Comparison of ENCODE assay signal across 9 cellular contexts in genomic region chr13:113393226-113393571, GRCh38. TPM values are rescaled to one million over a fixed set of nuclear protein-coding genes. Genes with fewer than 3 reads are reported as not detected.
DNase-seq lines count a peak whose midpoint lies in the region; ATAC-seq and TF ChIP-seq lines count a peak whose summit lies in the region.
"Had no signal": no experiment of that assay in that cellular context is flagged by ENCODE, and none has a peak within 500 bp of the region (broad histone marks: within the 10 kb centered on the region; RNA-seq: fewer than 3 reads in every experiment).

No MANE protein-coding gene starts in this region.

- intact Hi-C loops in prostate gland (cut with DNase I): loop anchor here (5.0 to 10.0 kb wide), 3 partner anchors 59 to 448 kb away; partner anchors contain the start of gene ADPRHL1
- intact Hi-C loops in uterus (cut with DNase I; ENCODE audit: low total_unique reads): no loop called here

- WGBS in prostate gland: 83% methylated on average over 13 of the region's 13 CpGs

- TF ChIP-seq CTCF in fibroblast of mammary gland (conservative IDR thresholded peaks at IDR 0.05; ENCODE audit: control insufficient read depth, insufficient read depth, low read depth, low read length): no peak
- no peak for TF ChIP-seq CTCF in prostate gland (IDR thresholded peaks at IDR 0.05)
- no peak for TF ChIP-seq CTCF in uterus (IDR thresholded peaks at IDR 0.05)
- TF ChIP-seq CTCF in GM10248 (IDR thresholded peaks at IDR 0.05; ENCODE audit: control extremely low read depth, extremely low read depth, low read depth, missing control alignments): no peak

- H3K27ac ChIP-seq in prostate gland: no peak overlapping the region
- H3K27ac ChIP-seq in uterus: no peak overlapping the region

- ATAC-seq in GM18867 (IDR thresholded peaks at IDR 0.05; ENCODE audit: unreplicated experiment): peak; percentile 4
- no peak for ATAC-seq in HG03571 (IDR thresholded peaks at IDR 0.05; ENCODE audit: unreplicated experiment)

- no peaks in the 10 kb centered on the region for H3K27me3 ChIP-seq in prostate gland (replicated peaks; ENCODE audit: insufficient read depth)
- no peaks in the 10 kb centered on the region for H3K27me3 ChIP-seq in uterus

- CTCF ChIA-PET in GM10248 (lab: Yijun Ruan, JAX): interaction anchor here (1.1 to 6.5 kb wide), 2 partner anchors 450 to 456 kb away, joined by 6 to 48 read pairs; no protein-coding TSS in a partner anchor

- H3K9me3 ChIP-seq in prostate gland: no peaks in the 10 kb centered on the region
- no peaks in the 10 kb centered on the region for H3K9me3 ChIP-seq in uterus

- H3K4me1 ChIP-seq in prostate gland (replicated peaks): no peaks in the 10 kb centered on the region
- no peaks in the 10 kb centered on the region for H3K4me1 ChIP-seq in uterus

- H3K36me3 ChIP-seq in prostate gland (no peaks in the 10 kb centered on the region), uterus (no peaks in the 10 kb centered on the region)

- no peak for TF ChIP-seq POLR2A in prostate gland (IDR thresholded peaks at IDR 0.05)
- TF ChIP-seq POLR2A in uterus (IDR thresholded peaks at IDR 0.05): no peak

- H3K4me3 ChIP-seq in fibroblast of mammary gland (ENCODE audit: control insufficient read depth, low read depth, low read length) (peak overlapping the region; percentile 78), prostate gland (peak overlapping the region; percentile 51 to 65), uterus (peak overlapping the region in 1 of 2 donors; percentile 54)

- DNase-seq in RKO (ENCODE audit: low spot score): peak; percentile 30
- DNase-seq in fibroblast of mammary gland (ENCODE audit: low read depth): no peak
- no peak for DNase-seq in prostate gland (ENCODE audit: low spot score)
- DNase-seq in uterus: no peak
- no peak for DNase-seq in OCI-M2 (lab: John Stamatoyannopoulos, UW; ENCODE audit: unreplicated experiment)
- no peak for DNase-seq in GM10248 (ENCODE audit: extremely low spot score)

- POLR2A ChIA-PET in GM10248 (lab: Yijun Ruan, JAX): no interaction called here

RNA-seq across cellular contexts. Expression of gene GRTP1, which starts 29.3 kb away (rescaled TPM):
- total RNA-seq in prostate gland (10 to 100 TPM; 23.5 to 43.1 TPM), uterus (10 to 100 TPM in 2 of 4 donors, 1 to 10 TPM in 2; 3.2 to 17.9 (median 7.5) TPM)
- total RNA-seq: LHCN-M2 had no signal
